Comparison of ENCODE assay signal across 36 cellular contexts in the genomic region with DNA sequence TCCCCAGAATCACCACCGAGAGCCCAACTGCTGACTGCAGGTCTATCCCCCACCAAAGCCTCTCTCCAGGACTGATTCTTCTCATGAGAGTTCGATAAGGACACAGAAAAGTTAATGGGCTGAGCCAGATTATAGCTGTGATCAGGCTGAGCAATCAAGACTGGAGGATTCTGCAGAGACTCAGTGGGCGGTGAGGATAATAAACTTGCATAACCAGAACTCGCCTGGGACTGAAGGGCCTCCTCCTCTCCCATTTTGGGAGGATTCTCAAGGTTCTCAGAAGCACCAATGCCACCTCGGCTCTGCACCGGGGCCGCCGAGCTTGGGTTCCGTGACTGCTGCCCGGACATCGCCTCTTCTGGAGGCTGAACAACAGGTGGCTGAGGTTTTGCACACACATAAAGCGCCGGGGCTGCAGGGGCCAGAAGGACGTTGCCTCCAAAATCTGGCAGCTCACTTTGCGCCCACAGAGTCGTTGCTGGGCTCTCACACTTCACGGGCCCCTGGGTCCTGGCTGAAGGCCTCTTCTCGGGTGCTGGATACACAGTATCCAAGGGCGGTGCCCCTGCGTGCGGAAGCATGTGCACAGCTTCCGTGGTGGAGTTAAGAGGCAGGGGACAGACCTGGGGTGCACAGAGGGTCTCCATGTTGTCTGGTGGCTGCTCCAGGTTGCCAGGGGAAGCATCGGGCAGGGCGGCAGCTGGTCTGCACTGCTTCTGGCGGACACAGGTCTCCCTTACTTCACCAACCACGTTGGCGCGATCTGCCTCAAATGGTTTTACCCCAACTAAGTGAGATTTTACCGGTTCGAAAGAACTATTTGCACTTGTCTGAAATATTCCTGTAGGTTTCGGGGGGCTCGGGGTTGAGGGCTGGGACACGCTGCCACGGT.
"Had no signal": no experiment of that assay in that cellular context is flagged by ENCODE, and none has a peak within 500 bp of the region (broad histone marks: within the 10 kb centered on the region; RNA-seq: fewer than 3 reads in every experiment).

No MANE protein-coding gene starts in this region.

- H3K27me3 ChIP-seq: adrenal gland, body of pancreas, breast epithelium, Peyer's patch, SJCRH30 had no signal

- H3K27ac Mint-ChIP-seq: activated B cell treated with CpG ODN at 0.5 μM for 24 hours; activated CD4-positive, alpha-beta memory T cell treated with anti-CD3 and anti-CD28 coated beads for 36 hours; activated naive CD4-positive, alpha-beta T cell treated with anti-CD3 and anti-CD28 coated beads, Interleukin-2, amount 50 U/mL, for 72 hours; activated T-helper 1 cell treated with anti-CD3 and anti-CD28 coated beads, Interleukin-12 subunit alpha, Interleukin-12 subunit beta, Interleukin-2, Interleukin-4 antibody, amounts not matched to agents 30 ng/mL and 10 ng/mL and 1 ng/mL, durations not matched to agents 14 hours and 24 hours and 36 hours; T-helper 1 cell treated with Interleukin-12 subunit alpha and Interleukin-12 subunit beta and Interleukin-4 antibody, amounts not matched to agents 30 μg/mL and 1 μg/mL, for 36 hours had no signal

- H3K27me3 Mint-ChIP-seq: activated B cell treated with CpG ODN at 0.5 μM for 24 hours; activated CD4-positive, alpha-beta memory T cell treated with anti-CD3 and anti-CD28 coated beads for 36 hours had no signal

- H3K4me1 ChIP-seq: breast epithelium, Peyer's patch, SJCRH30 had no signal

- DNase-seq: activated B cell treated with CpG ODN at 0.5 μM for 24 hours; activated CD4-positive, alpha-beta memory T cell treated with anti-CD3 and anti-CD28 coated beads for 36 hours; activated CD4-positive, alpha-beta T cell treated with anti-CD3 and anti-CD28 coated beads for 4 hours; activated CD4-positive, alpha-beta T cell treated with anti-CD3 and anti-CD28 coated beads, Interleukin-2, amount 50 U/mL, for 1 hour; activated CD4-positive, CD25-positive, alpha-beta regulatory T cell treated with anti-CD3 and anti-CD28 coated beads, Interleukin-2, amount 50 U/mL, for 72 hours; activated CD8-positive, alpha-beta memory T cell treated with anti-CD3 and anti-CD28 coated beads, Interleukin-2, amount 50 U/mL, for 4 hours; activated gamma-delta T cell treated with Interleukin-2 at 50 U/mL for 16 hours; activated naive CD4-positive, alpha-beta T cell treated with anti-CD3 and anti-CD28 coated beads for 36 hours; activated T-cell treated with anti-CD3 and anti-CD28 coated beads for 4 hours; activated T-cell treated with anti-CD3 and anti-CD28 coated beads, Interleukin-2, amount 50 U/mL, for 4 hours; adrenal gland; body of pancreas; MM.1S; MV-4-11; NCI-H1092; NCI-H1436 treated with DMSO at 0.1 percent for 48 hours; NCI-H1694 treated with DMSO at 0.1 percent for 48 hours; NCI-H2029 treated with DMSO at 0.1 percent for 48 hours; NCI-H2107; NCI-H2171; NCI-H510A; NCI-H526; NCI-H748 treated with DMSO at 0.1 percent for 48 hours; NK-92 treated with Interleukin-12 subunit alpha and Interleukin-12 subunit beta, amount 100 ng/mL, for 24 hours; PC-3; Peyer's patch; RPMI8226; SHP77; SJCRH30 had no signal

- ATAC-seq: activated naive CD4-positive, alpha-beta T cell treated with anti-CD3 and anti-CD28 coated beads, Interleukin-2, amount 50 U/mL, for 72 hours; activated T-cell treated with anti-CD3 and anti-CD28 coated beads, Interleukin-2, amount 50 U/mL, for 4 hours; body of pancreas; PC-3 had no signal

- H3K27ac ChIP-seq: adrenal gland, body of pancreas, breast epithelium, KMS-11, Peyer's patch, SJCRH30, SK-N-MC, VCaP had no signal

- H3K4me3 Mint-ChIP-seq: activated B cell treated with CpG ODN at 0.5 μM for 24 hours; activated CD4-positive, alpha-beta memory T cell treated with anti-CD3 and anti-CD28 coated beads for 36 hours; activated naive CD4-positive, alpha-beta T cell treated with anti-CD3 and anti-CD28 coated beads for 36 hours; activated T-cell treated with anti-CD3 and anti-CD28 coated beads, Interleukin-2, amount 50 U/mL, for 4 hours; activated T-helper 1 cell treated with anti-CD3 and anti-CD28 coated beads, Interleukin-12 subunit alpha, Interleukin-12 subunit beta, Interleukin-2, Interleukin-4 antibody, amounts not matched to agents 30 ng/mL and 10 ng/mL and 1 ng/mL, durations not matched to agents 14 hours and 24 hours and 36 hours; T-helper 1 cell treated with Interleukin-12 subunit alpha and Interleukin-12 subunit beta and Interleukin-4 antibody, amounts not matched to agents 30 μg/mL and 1 μg/mL, for 36 hours had no signal

- H3K9me3 ChIP-seq: adrenal gland, body of pancreas, breast epithelium, Peyer's patch, SJCRH30 had no signal

- H3K4me3 ChIP-seq: adrenal gland, body of pancreas, breast epithelium, Peyer's patch, SJCRH30, SK-N-MC had no signal
